ENCODE assay signal across 9 cellular contexts in genomic region chr4:105306158-105306781, GRCh38.
DNase-seq lines count a peak whose midpoint lies in the region; ATAC-seq and TF ChIP-seq lines count a peak whose summit lies in the region.
"Had no signal": no experiment of that assay in that cellular context is flagged by ENCODE, and none has a peak within 500 bp of the region (broad histone marks: within the 10 kb centered on the region; RNA-seq: fewer than 3 reads in every experiment).

No MANE protein-coding gene starts in this region.

- TF ChIP-seq CTCF in heart left ventricle (IDR thresholded peaks at IDR 0.05) (no peak), left ventricle myocardium inferior (IDR thresholded peaks at IDR 0.05; ENCODE audit: borderline replicate concordance) (no peak)

- peaks cover 0 to 50% (median 15%) of the 10 kb centered on the region in 12 donors for H3K9me3 ChIP-seq in heart left ventricle
- peaks cover 48% of the 10 kb centered on the region for H3K9me3 ChIP-seq in left ventricle myocardium inferior (replicated peaks)

- no peaks in the 10 kb centered on the region for H3K27me3 ChIP-seq in heart left ventricle
- no peaks in the 10 kb centered on the region for H3K27me3 ChIP-seq in left ventricle myocardium inferior (ENCODE audit: low read depth)
- H3K27me3 ChIP-seq: BLaER1 had no signal

- H3K27ac ChIP-seq in heart left ventricle (no peak overlapping the region), left ventricle myocardium inferior (replicated peaks) (no peak overlapping the region)
- H3K27ac ChIP-seq: BLaER1 had no signal

- DNase-seq in heart left ventricle (no peak), Right ventricle myocardium inferior (ENCODE audit: missing footprints) (no peak), middle frontal gyrus (ENCODE audit: extremely low spot score, low spot score) (no peak), left ventricle myocardium inferior (no peak), NOMO-1 treated with DMSO at 0.1 percent for 48 hours (lab: John Stamatoyannopoulos, UW; ENCODE audit: unreplicated experiment) (no peak)
- DNase-seq in activated CD8-positive, alpha-beta memory T cell treated with anti-CD3 and anti-CD28 coated beads for 4 hours (ENCODE audit: low read depth in 2 of 2): peak; percentile 5 to 37
- peak; percentile 31 to 54 for DNase-seq in stimulated activated CD4-positive, alpha-beta T cell treated with anti-CD3 and anti-CD28 coated beads, Interleukin-12 subunit alpha, Interleukin-12 subunit beta, amount 100 ng/mL, for 24 hours (ENCODE audit: low read depth in 2 of 2)

- intact Hi-C loops in heart left ventricle (cut with DNase I): no loop called here
- intact Hi-C loops in Right ventricle myocardium inferior (cut with DNase I): no loop called here
- intact Hi-C loops in left ventricle myocardium inferior (cut with micrococcal nuclease): no loop called here

- no peak for TF ChIP-seq POLR2A in heart left ventricle (IDR thresholded peaks at IDR 0.05)

- peak; percentile 67 to 84 (median 78) for ATAC-seq in heart left ventricle
- ATAC-seq in Right ventricle myocardium inferior: no peak
- ATAC-seq in HG03139 (IDR thresholded peaks at IDR 0.05; ENCODE audit: unreplicated experiment): peak; percentile 89

- H3K4me1 ChIP-seq in heart left ventricle (peaks cover 0 to 14% (median 0%) of the 10 kb centered on the region in 12 donors), left ventricle myocardium inferior (no peaks in the 10 kb centered on the region)
- H3K4me1 ChIP-seq: BLaER1 had no signal

- 68 to 76% (median 72%) methylated on average over 5 of the region's 5 CpGs for whole genome bisulfite sequencing in heart left ventricle, 4 donors

- H3K4me3 ChIP-seq in heart left ventricle (no peak overlapping the region), left ventricle myocardium inferior (no peak overlapping the region)
- H3K4me3 ChIP-seq: BLaER1 had no signal

- H3K36me3 ChIP-seq in heart left ventricle (no peaks in the 10 kb centered on the region), left ventricle myocardium inferior (no peaks in the 10 kb centered on the region)
- H3K36me3 ChIP-seq: BLaER1 had no signal

Comparison
In these comparisons a context has a peak if more than half of its experiments do, and no peak if none do; other contexts are left out.
1. DNase-seq: peak in activated CD8-positive, alpha-beta memory T cell treated with anti-CD3 and anti-CD28 coated beads for 4 hours (2 of 2) and stimulated activated CD4-positive, alpha-beta T cell treated with anti-CD3 and anti-CD28 coated beads, Interleukin-12 subunit alpha, Interleukin-12 subunit beta, amount 100 ng/mL, for 24 hours (2 of 2); none in heart left ventricle (0 of 5), Right ventricle myocardium inferior (single experiment), middle frontal gyrus (single experiment), left ventricle myocardium inferior (single experiment) and NOMO-1 treated with DMSO at 0.1 percent for 48 hours (single experiment).